ENCODE assay signal across 8 cellular contexts in genomic region chr15:63276342-63277043, GRCh38.
DNase-seq lines count a peak whose midpoint lies in the region; ATAC-seq, FAIRE-seq and TF ChIP-seq lines count a peak whose summit lies in the region.

No MANE protein-coding gene starts in this region.

- H3K9ac ChIP-seq in mucosa of stomach (ENCODE audit: low read length) = peak overlapping the region; percentile 82

- no peaks in the 10 kb centered on the region for H3K36me3 ChIP-seq in mucosa of stomach (ENCODE audit: control insufficient read depth, insufficient read depth, low read length)

- no peaks in the 10 kb centered on the region for H3K9me3 ChIP-seq in mucosa of stomach (ENCODE audit: control insufficient read depth, low read length)

- no peak for ATAC-seq in HG02884 (IDR thresholded peaks at IDR 0.05; ENCODE audit: unreplicated experiment)

- H3K27ac ChIP-seq in coronary artery = peak overlapping the region; percentile 67 to 96

- no peaks in the 10 kb centered on the region for H3K4me1 ChIP-seq in mucosa of stomach (ENCODE audit: control insufficient read depth, insufficient read depth, low read length)

- DNase-seq in GM19239 (ENCODE audit: insufficient read length, low spot score) (no peak), LNCaP clone FGC (ENCODE audit: low read depth) (no peak), coronary artery (ENCODE audit: low spot score) (no peak), NCI-H1436 (lab: John Stamatoyannopoulos, UW) (no peak), AG08396 (ENCODE audit: low spot score) (no peak)
- no peak for DNase-seq in stimulated activated CD4-positive, alpha-beta T cell treated with anti-CD3 and anti-CD28 coated beads, Interleukin-2, amount 100 ng/mL, for 48 hours

- TF ChIP-seq CTCF in LNCaP clone FGC (IDR thresholded peaks at IDR 0.05; ENCODE audit: control insufficient read depth, extremely low read depth, insufficient read depth) (no peak), coronary artery (IDR thresholded peaks at IDR 0.05) (no peak)

- H3K4me3 ChIP-seq in LNCaP clone FGC (ENCODE audit: low read depth, low read length) = peak overlapping the region; percentile 69
- peak overlapping the region; percentile 97 for H3K4me3 ChIP-seq in coronary artery
- peak overlapping the region; percentile 11 for H3K4me3 ChIP-seq in mucosa of stomach (ENCODE audit: low read length)

- no peaks in the 10 kb centered on the region for H3K27me3 ChIP-seq in mucosa of stomach (ENCODE audit: control insufficient read depth, insufficient read depth, low read length)

- FAIRE-seq in GM19239 (lab: Jason Lieb, UNC) = peak; percentile 75

Comparison
In these comparisons a context has a peak if more than half of its experiments do, and no peak if none do; other contexts are left out.
1. H3K4me3 ChIP-seq: peak in every context shown above with its lines; median percentile 97 in coronary artery; 69 in LNCaP clone FGC; 11 in mucosa of stomach.